In genomic region chr11:108882211-108882831, GRCh38 we compare ENCODE assay signal across 19 cellular contexts.
A peak's percentile ranks its signal among the peaks of the same experiment; 100 is the strongest.
DNase-seq lines count a peak whose midpoint lies in the region; ATAC-seq, FAIRE-seq and TF ChIP-seq lines count a peak whose summit lies in the region.
"Had no signal": no experiment of that assay in that cellular context is flagged by ENCODE, and none has a peak within 500 bp of the region (broad histone marks: within the 10 kb centered on the region; RNA-seq: fewer than 3 reads in every experiment).

No MANE protein-coding gene starts in this region.

- ATAC-seq in HG03565 (IDR thresholded peaks at IDR 0.05; ENCODE audit: unreplicated experiment), result no peak
- no peak for ATAC-seq in HG03520 (IDR thresholded peaks at IDR 0.05; ENCODE audit: unreplicated experiment)
- ATAC-seq: HepG2 had no signal

- H3K27ac ChIP-seq in HEK293 (ENCODE audit: extremely low read depth, low read depth, low read length) (no peak overlapping the region), uterus (no peak overlapping the region)
- H3K27ac ChIP-seq: C4-2B, GM23248, KMS-11 had no signal

- CTCF ChIA-PET in HEK293 (lab: Yijun Ruan, JAX) (interaction anchor here (0.6 kb wide), 1 partner anchor 185 kb away, joined by 3 read pairs; no protein-coding TSS in a partner anchor), GM10248 (lab: Yijun Ruan, JAX) (interaction anchor here (1.0 kb wide), 1 partner anchor 11 kb away, joined by 3 read pairs; no protein-coding TSS in a partner anchor)

- no peaks in the 10 kb centered on the region for H3K9me3 ChIP-seq in HEK293 (ENCODE audit: control insufficient read depth, insufficient read depth, low read depth, low read length)
- no peaks in the 10 kb centered on the region for H3K9me3 ChIP-seq in uterus
- H3K9me3 ChIP-seq: Caco-2, HAP-1 had no signal

- intact Hi-C loops in uterus (cut with DNase I; ENCODE audit: low total_unique reads), result no loop called here

- FAIRE-seq in GM12892 (lab: Jason Lieb, UNC), result peak; percentile 73
- FAIRE-seq in islet of Langerhans (lab: Jason Lieb, UNC), result peak; percentile 65
- FAIRE-seq: A204.1, HepG2 had no signal

- H3K4me1 ChIP-seq in HEK293 (ENCODE audit: control insufficient read depth, insufficient read depth, low read length) (peaks cover 5% of the 10 kb centered on the region), uterus (no peaks in the 10 kb centered on the region)
- H3K4me1 ChIP-seq: Caco-2 had no signal

- TF ChIP-seq CTCF in HEK293 (tag by site-specific recombination; IDR thresholded peaks at IDR 0.05) (no peak), GM10248 (IDR thresholded peaks at IDR 0.05; ENCODE audit: control extremely low read depth, extremely low read depth, low read depth, missing control alignments) (no peak), uterus (IDR thresholded peaks at IDR 0.05) (no peak)

- TF ChIP-seq POLR2A in GM12892 (IDR thresholded peaks at IDR 0.05; ENCODE audit: low read depth, low read length), result no peak
- TF ChIP-seq POLR2A in uterus (IDR thresholded peaks at IDR 0.05), result no peak

- no peak for DNase-seq in GM12892 (ENCODE audit: insufficient read length)
- DNase-seq in GM10248 (ENCODE audit: extremely low spot score), result no peak
- DNase-seq in uterus, result no peak
- DNase-seq: AML-193; Caco-2; CD4-positive, alpha-beta T cell; DMS153; DMS79; GDM1; GM23248 had no signal

- H3K27me3 ChIP-seq in uterus, result no peaks in the 10 kb centered on the region

- H3K4me3 ChIP-seq in HEK293 (ENCODE audit: low read depth, low read length) (no peak overlapping the region), uterus (no peak overlapping the region)
- H3K4me3 ChIP-seq: GM23248, HAP-1 had no signal

- H3K36me3 ChIP-seq in HEK293 (ENCODE audit: control insufficient read depth in 2 of 2, insufficient read depth in 1 of 2, low read length in 2 of 2) (no peaks in the 10 kb centered on the region), uterus (no peaks in the 10 kb centered on the region)
- H3K36me3 ChIP-seq: HAP-1 had no signal

- POLR2A ChIA-PET in HEK293 (lab: Yijun Ruan, JAX), result no interaction called here
- POLR2A ChIA-PET in GM10248 (lab: Yijun Ruan, JAX), result no interaction called here

TF ChIP-seq in HEK293, 187 proteins besides CTCF, POLR2A, EP300 and RAD21 (continues in another document):
- no peak for TF ChIP-seq ZNF792 (tag by site-specific recombination; IDR thresholded peaks at IDR 0.05)
- TF ChIP-seq PBX3 (CRISPR knock-in tag; IDR thresholded peaks at IDR 0.05), result no peak
- TF ChIP-seq PRDM2 (tag by site-specific recombination; IDR thresholded peaks at IDR 0.05; ENCODE audit: borderline replicate concordance), result no peak
- TF ChIP-seq, protein P1, sequence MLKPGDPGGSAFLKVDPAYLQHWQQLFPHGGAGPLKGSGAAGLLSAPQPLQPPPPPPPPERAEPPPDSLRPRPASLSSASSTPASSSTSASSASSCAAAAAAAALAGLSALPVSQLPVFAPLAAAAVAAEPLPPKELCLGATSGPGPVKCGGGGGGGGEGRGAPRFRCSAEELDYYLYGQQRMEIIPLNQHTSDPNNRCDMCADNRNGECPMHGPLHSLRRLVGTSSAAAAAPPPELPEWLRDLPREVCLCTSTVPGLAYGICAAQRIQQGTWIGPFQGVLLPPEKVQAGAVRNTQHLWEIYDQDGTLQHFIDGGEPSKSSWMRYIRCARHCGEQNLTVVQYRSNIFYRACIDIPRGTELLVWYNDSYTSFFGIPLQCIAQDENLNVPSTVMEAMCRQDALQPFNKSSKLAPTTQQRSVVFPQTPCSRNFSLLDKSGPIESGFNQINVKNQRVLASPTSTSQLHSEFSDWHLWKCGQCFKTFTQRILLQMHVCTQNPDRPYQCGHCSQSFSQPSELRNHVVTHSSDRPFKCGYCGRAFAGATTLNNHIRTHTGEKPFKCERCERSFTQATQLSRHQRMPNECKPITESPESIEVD (tag by site-specific recombination; IDR thresholded peaks at IDR 0.05), result peak; percentile 62
- TF ChIP-seq ZNF670 (tag by site-specific recombination; IDR thresholded peaks at IDR 0.05; ENCODE audit: low read depth), result no peak
- TF ChIP-seq, protein P2, sequence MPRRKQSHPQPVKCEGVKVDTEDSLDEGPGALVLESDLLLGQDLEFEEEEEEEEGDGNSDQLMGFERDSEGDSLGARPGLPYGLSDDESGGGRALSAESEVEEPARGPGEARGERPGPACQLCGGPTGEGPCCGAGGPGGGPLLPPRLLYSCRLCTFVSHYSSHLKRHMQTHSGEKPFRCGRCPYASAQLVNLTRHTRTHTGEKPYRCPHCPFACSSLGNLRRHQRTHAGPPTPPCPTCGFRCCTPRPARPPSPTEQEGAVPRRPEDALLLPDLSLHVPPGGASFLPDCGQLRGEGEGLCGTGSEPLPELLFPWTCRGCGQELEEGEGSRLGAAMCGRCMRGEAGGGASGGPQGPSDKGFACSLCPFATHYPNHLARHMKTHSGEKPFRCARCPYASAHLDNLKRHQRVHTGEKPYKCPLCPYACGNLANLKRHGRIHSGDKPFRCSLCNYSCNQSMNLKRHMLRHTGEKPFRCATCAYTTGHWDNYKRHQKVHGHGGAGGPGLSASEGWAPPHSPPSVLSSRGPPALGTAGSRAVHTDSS (tag by site-specific recombination; IDR thresholded peaks at IDR 0.05), result no peak
- TF ChIP-seq ZBTB44 (tag by site-specific recombination; IDR thresholded peaks at IDR 0.05), result no peak
- TF ChIP-seq KLF10 (tag by site-specific recombination; IDR thresholded peaks at IDR 0.05), result no peak
